In the genomic region with DNA sequence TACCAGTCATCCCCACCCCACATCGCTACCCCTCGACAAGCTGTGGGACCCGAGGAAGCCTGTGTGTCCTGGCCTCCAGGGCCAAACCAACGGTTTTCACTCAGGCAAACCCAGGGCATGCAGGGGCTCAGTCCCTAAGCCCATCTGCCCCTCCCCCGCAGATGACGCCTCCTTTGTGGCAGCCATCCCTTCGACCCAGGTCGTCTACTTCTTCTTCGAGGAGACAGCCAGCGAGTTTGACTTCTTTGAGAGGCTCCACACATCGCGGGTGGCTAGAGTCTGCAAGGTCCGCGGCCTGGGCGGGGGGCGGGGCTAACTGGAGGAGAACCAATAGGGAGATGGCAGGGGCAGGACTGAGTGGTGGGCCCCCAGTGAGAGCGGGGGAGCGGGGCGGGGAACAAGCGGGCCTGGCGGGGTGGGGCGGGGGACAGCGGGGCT, we compare ENCODE assay signal across 9 cellular contexts.
A peak's percentile ranks its signal among the peaks of the same experiment; 100 is the strongest.
DNase-seq lines count a peak whose midpoint lies in the region; ATAC-seq lines count a peak whose summit lies in the region.
"Had no signal": no experiment of that assay in that cellular context is flagged by ENCODE, and none has a peak within 500 bp of the region (broad histone marks: within the 10 kb centered on the region; RNA-seq: fewer than 3 reads in every experiment).

No MANE protein-coding gene starts in this region.

- no peak overlapping the region for H3K27ac ChIP-seq in duodenal mucosa (ENCODE audit: low read depth, low read length)
- H3K27ac ChIP-seq: 22Rv1 had no signal

- H3K9me3 Mint-ChIP-seq in memory B cell = peaks cover 2% of the 10 kb centered on the region

- ATAC-seq in memory B cell (ENCODE audit: low read depth) (no peak), HG03095 (IDR thresholded peaks at IDR 0.05; ENCODE audit: unreplicated experiment) (no peak)

- no peaks in the 10 kb centered on the region for H3K36me3 ChIP-seq in duodenal mucosa (ENCODE audit: control insufficient read depth in 1 of 2, insufficient read depth in 2 of 2, low read length in 2 of 2)

- H3K4me3 Mint-ChIP-seq in memory B cell = peak overlapping the region; percentile 47

- H3K4me1 ChIP-seq in duodenal mucosa (ENCODE audit: control insufficient read depth in 1 of 2, insufficient read depth in 2 of 2, low read length in 2 of 2) = peaks cover 14 to 18% of the 10 kb centered on the region in 2 donors

- no peaks in the 10 kb centered on the region for H3K9me3 ChIP-seq in duodenal mucosa (ENCODE audit: control insufficient read depth in 1 of 2, low read length in 2 of 2)

- peaks cover 29% of the 10 kb centered on the region for H3K27me3 Mint-ChIP-seq in memory B cell

- H3K9ac ChIP-seq in duodenal mucosa (ENCODE audit: low read depth in 1 of 2, low read length in 2 of 2) = peak overlapping the region in 1 of 2 donors; percentile 13

- H3K4me1 Mint-ChIP-seq in memory B cell = peaks cover 33% of the 10 kb centered on the region

- no peaks in the 10 kb centered on the region for H3K36me3 Mint-ChIP-seq in memory B cell

- H3K27ac Mint-ChIP-seq in memory B cell = no peak overlapping the region

- H3K4me3 ChIP-seq in duodenal mucosa (ENCODE audit: low read depth in 1 of 2, low read length in 2 of 2) = peak overlapping the region; percentile 44 to 53

- H3K27me3 ChIP-seq in duodenal mucosa (ENCODE audit: control insufficient read depth in 1 of 2, insufficient read depth in 2 of 2, low read length in 2 of 2) = no peaks in the 10 kb centered on the region

- DNase-seq in DMS 273 (lab: John Stamatoyannopoulos, UW; ENCODE audit: unreplicated experiment) (peak; percentile 61), DMS 273 treated with DMSO at 0.1 percent for 48 hours (lab: John Stamatoyannopoulos, UW) (no peak), memory B cell (ENCODE audit: low spot score in 2 of 2) (no peak), NCI-H524 treated with DMSO at 0.1 percent for 48 hours (lab: John Stamatoyannopoulos, UW) (no peak)
- peak; percentile 57 to 63 for DNase-seq in activated CD4-positive, alpha-beta T cell treated with anti-CD3 and anti-CD28 coated beads, Interleukin-2, amount 50 U/mL, for 24 hours (ENCODE audit: low read depth in 1 of 2, low spot score in 1 of 2)
- peak; percentile 45 to 87 (median 62) for DNase-seq in stimulated activated CD4-positive, alpha-beta T cell treated with anti-CD3 and anti-CD28 coated beads, TNF-alpha, amount 100 ng/mL, for 24 hours (ENCODE audit: low read depth in 3 of 3)

Comparison
In these comparisons a context has a peak if more than half of its experiments do, and no peak if none do; other contexts are left out.
1. DNase-seq: peak in DMS 273 (single experiment), activated CD4-positive, alpha-beta T cell treated with anti-CD3 and anti-CD28 coated beads, Interleukin-2, amount 50 U/mL, for 24 hours (2 of 2) and stimulated activated CD4-positive, alpha-beta T cell treated with anti-CD3 and anti-CD28 coated beads, TNF-alpha, amount 100 ng/mL, for 24 hours (3 of 3); none in DMS 273 treated with DMSO at 0.1 percent for 48 hours (single experiment), memory B cell (0 of 2) and NCI-H524 treated with DMSO at 0.1 percent for 48 hours (single experiment).